ENCODE assay signal across 8 cellular contexts in the genomic region with DNA sequence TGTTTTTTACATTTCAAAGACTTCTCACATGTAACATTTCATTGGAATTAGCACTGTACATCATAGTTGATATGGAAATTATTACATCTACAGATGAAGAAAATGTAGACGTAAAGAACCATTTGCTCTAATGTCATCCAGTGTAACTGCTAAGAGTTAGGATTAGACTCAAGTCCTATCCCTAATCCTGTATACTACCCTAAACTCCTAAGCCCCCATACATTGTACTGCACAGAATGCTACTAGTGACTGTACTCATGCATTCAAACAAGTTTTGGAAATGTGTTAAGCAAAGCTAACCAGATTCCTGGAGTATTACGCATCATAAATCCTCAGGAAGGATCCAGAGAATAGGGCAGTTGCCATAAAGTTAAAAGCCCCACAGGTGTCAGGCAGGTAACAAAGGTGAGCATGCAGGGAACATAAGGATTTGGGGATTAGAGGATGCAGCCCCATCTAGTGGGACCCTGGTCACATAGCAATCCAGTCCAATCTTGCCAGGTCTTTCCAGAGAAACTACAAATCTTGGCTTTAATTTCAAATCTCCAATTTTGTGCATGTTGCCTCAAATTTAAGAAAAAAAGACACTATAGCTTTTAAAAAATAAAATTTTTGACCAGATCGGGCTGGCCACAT. TPM values are rescaled to one million over a fixed set of nuclear protein-coding genes. Genes with fewer than 3 reads are reported as not detected.
A peak's percentile ranks its signal among the peaks of the same experiment; 100 is the strongest.
DNase-seq lines count a peak whose midpoint lies in the region; ATAC-seq, FAIRE-seq and TF ChIP-seq lines count a peak whose summit lies in the region.

No MANE protein-coding gene starts in this region.

- no TSS peak for BruUV-seq in K562 (replicated peaks; lab: Mats Ljungman, UMichigan)

- H3K9me3 Mint-ChIP-seq in osteocyte (ENCODE audit: unreplicated experiment) = no peaks in the 10 kb centered on the region
- peaks cover 0 to 14% (median 0%) of the 10 kb centered on the region in 11 donors for H3K9me3 Mint-ChIP-seq in naive thymus-derived CD4-positive, alpha-beta T cell

- intact Hi-C loops in K562 (cut with micrococcal nuclease) = no loop called here
- intact Hi-C loops in naive thymus-derived CD4-positive, alpha-beta T cell (cut with micrococcal nuclease) = loop anchor here (5.0 to 10.0 kb wide), 6 partner anchors 80 to 245 kb away; partner anchors contain the start of genes HAVCR2 (in 1 of the 2) and ITK (in 1 of the 2)

- no peaks in the 10 kb centered on the region for H3K36me3 ChIP-seq in K562 (ENCODE audit: control insufficient read depth, insufficient read depth, low read length)
- H3K36me3 ChIP-seq in naive thymus-derived CD4-positive, alpha-beta T cell (ENCODE audit: control insufficient read depth in 2 of 3, insufficient read depth in 3 of 3, low read length in 3 of 3) = no peaks in the 10 kb centered on the region

- H3K27me3 ChIP-seq in K562 (ENCODE audit: control insufficient read depth in 2 of 2, insufficient read depth in 2 of 2, low read length in 2 of 2) = no peaks in the 10 kb centered on the region
- H3K27me3 ChIP-seq in naive thymus-derived CD4-positive, alpha-beta T cell (ENCODE audit: control insufficient read depth in 2 of 2, insufficient read depth in 2 of 2, low read length in 2 of 2) = no peaks in the 10 kb centered on the region

- H3K9me1 ChIP-seq in K562 (ENCODE audit: control insufficient read depth, insufficient read depth, low read length) = no peaks in the 10 kb centered on the region

- TF ChIP-seq EP300 in K562 (IDR thresholded peaks at IDR 0.05; ENCODE audit: low read length) = no peak

- ATAC-seq in K562 = 0 out of 3 replicates have a peak, but pooled peaks have one; percentile 53
- ATAC-seq in naive thymus-derived CD4-positive, alpha-beta T cell = no peak

- H3K9ac ChIP-seq in K562 (ENCODE audit: insufficient read depth in 1 of 2, low read depth in 2 of 2, low read length in 2 of 2) = no peak overlapping the region

- H3K27me3 Mint-ChIP-seq in osteocyte (ENCODE audit: unreplicated experiment) = peaks cover 4% of the 10 kb centered on the region
- no peaks in the 10 kb centered on the region for H3K27me3 Mint-ChIP-seq in naive thymus-derived CD4-positive, alpha-beta T cell

- DNase-seq in NCI-H2171 treated with DMSO at 0.1 percent for 48 hours (lab: John Stamatoyannopoulos, UW) = peak; percentile 35
- DNase-seq in NCI-H2171 (lab: John Stamatoyannopoulos, UW) = no peak
- peak; percentile 21 for DNase-seq in NCI-H1105 (lab: John Stamatoyannopoulos, UW)
- peak; percentile 11 to 30 (median 24) for DNase-seq in K562 (ENCODE audit: extremely low read depth in 1 of 4, low spot score in 3 of 4)
- DNase-seq in osteocyte (ENCODE audit: extremely low spot score, unreplicated experiment) = no peak
- DNase-seq in naive thymus-derived CD4-positive, alpha-beta T cell = no peak
- no peak for DNase-seq in SW 1271 (lab: John Stamatoyannopoulos, UW)
- no peak for DNase-seq in mesenteric fat pad (ENCODE audit: low spot score)

- WGBS in K562 (ENCODE audit: insufficient coverage, low coverage, missing lambda C conversion rate) = 3% methylated on average over 3 of the region's 3 CpGs

- no peak overlapping the region for H3K4me3 Mint-ChIP-seq in osteocyte (ENCODE audit: unreplicated experiment)
- peak overlapping the region in 1 of 10 donors; percentile 21 for H3K4me3 Mint-ChIP-seq in naive thymus-derived CD4-positive, alpha-beta T cell

- in situ Hi-C loops in K562 (cut with MboI) = no loop called here

- H3K4me2 ChIP-seq in K562 (ENCODE audit: insufficient read depth, low read length) = no peak overlapping the region

- no peak for TF ChIP-seq POLR2A in K562 (conservative IDR thresholded peaks at IDR 0.05)

- H3K9me3 ChIP-seq in K562 (replicated peaks; ENCODE audit: control insufficient read depth, insufficient read depth, low read depth, low read length) = no peaks in the 10 kb centered on the region
- no peaks in the 10 kb centered on the region for H3K9me3 ChIP-seq in naive thymus-derived CD4-positive, alpha-beta T cell (ENCODE audit: control insufficient read depth in 2 of 3, low read length in 3 of 3)

- H3K4me3 ChIP-seq in K562 = no peak overlapping the region
- H3K4me3 ChIP-seq in naive thymus-derived CD4-positive, alpha-beta T cell (ENCODE audit: low read length) = no peak overlapping the region

- H3K4me1 Mint-ChIP-seq in osteocyte (ENCODE audit: unreplicated experiment) = no peaks in the 10 kb centered on the region
- H3K4me1 Mint-ChIP-seq in naive thymus-derived CD4-positive, alpha-beta T cell = peaks cover 15 to 91% (median 30%) of the 10 kb centered on the region in 7 donors

- no peak overlapping the region for H3K27ac ChIP-seq in K562 (ENCODE audit: extremely low read depth, low read depth, low read length)
- no peak overlapping the region for H3K27ac ChIP-seq in naive thymus-derived CD4-positive, alpha-beta T cell (ENCODE audit: low read depth, low read length)

- H3K27ac Mint-ChIP-seq in osteocyte (ENCODE audit: unreplicated experiment) = no peak overlapping the region
- peak overlapping the region in 3 of 9 donors; percentile 41 to 89 (median 51) for H3K27ac Mint-ChIP-seq in naive thymus-derived CD4-positive, alpha-beta T cell

- no peak overlapping the region for H2AFZ ChIP-seq in K562 (ENCODE audit: low read depth, low read length)

- H3K4me1 ChIP-seq in K562 (replicated peaks in 1 of 2; ENCODE audit: control insufficient read depth in 2 of 2, insufficient read depth in 2 of 2, low read length in 2 of 2) = no peaks in the 10 kb centered on the region
- peaks cover 16 to 23% of the 10 kb centered on the region in 2 donors for H3K4me1 ChIP-seq in naive thymus-derived CD4-positive, alpha-beta T cell (ENCODE audit: control insufficient read depth in 2 of 2, insufficient read depth in 2 of 2, low read length in 2 of 2)

- TF ChIP-seq CTCF in K562 (IDR thresholded peaks at IDR 0.05 in 2 of 3, conservative IDR thresholded peaks at IDR 0.05 in 1 of 3; ENCODE audit: insufficient read depth in 2 of 3, low read depth in 1 of 3, low read length in 3 of 3) = peak; percentile 27 to 54 (median 40); a peak in 4 of 6 replicates
- TF ChIP-seq CTCF in osteocyte (IDR thresholded peaks at IDR 0.05) = peak; percentile 51

- H4K20me1 ChIP-seq in K562 (replicated peaks; ENCODE audit: control insufficient read depth, insufficient read depth, low read length) = no peaks in the 10 kb centered on the region

- no peak for FAIRE-seq in K562 (lab: Jason Lieb, UNC)

- CTCF ChIA-PET in K562 (lab: Yijun Ruan, JAX; ENCODE audit: low intra/inter-chr PET ratio) = interaction anchor here (0.6 kb wide), 1 partner anchor 1411 kb away, joined by 3 read pairs; no protein-coding TSS in a partner anchor
- CTCF ChIA-PET in naive thymus-derived CD4-positive, alpha-beta T cell (lab: Charles Lee) = interaction anchor here (0.6 kb wide), 2 partner anchors 214 to 566 kb away, joined by 3 read pairs; no protein-coding TSS in a partner anchor

- peak in 1 of 2 experiments; percentile 43; a peak in 1 of 4 replicates for TF ChIP-seq RAD21 in K562 (CRISPR knock-in tag; conservative IDR thresholded peaks at IDR 0.05 in 1 of 2, IDR thresholded peaks at IDR 0.05 in 1 of 2)

- no peaks in the 10 kb centered on the region for H3K36me3 Mint-ChIP-seq in osteocyte (ENCODE audit: unreplicated experiment)
- peaks cover 0 to 43% (median 11%) of the 10 kb centered on the region in 5 donors for H3K36me3 Mint-ChIP-seq in naive thymus-derived CD4-positive, alpha-beta T cell

- H3K79me2 ChIP-seq in K562 (ENCODE audit: control insufficient read depth, insufficient read depth, low read length) = no peaks in the 10 kb centered on the region; the same call in 2 of the 3 replicates

- POLR2A ChIA-PET in K562 (lab: Yijun Ruan, JAX) = no interaction called here
- POLR2A ChIA-PET in naive thymus-derived CD4-positive, alpha-beta T cell (lab: Charles Lee) = interaction anchor here (0.6 to 1.0 kb wide), 2 partner anchors 75 to 104 kb away, joined by 3 to 4 read pairs; no protein-coding TSS in a partner anchor

TF ChIP-seq in K562, 482 proteins besides CTCF, POLR2A, EP300 and RAD21 (continues in another document):
- no peak for TF ChIP-seq TBP (optimal IDR thresholded peaks at IDR 0.05; ENCODE audit: low read depth, low read length)
- no peak for TF ChIP-seq FOXA3 (CRISPR knock-in tag; conservative IDR thresholded peaks at IDR 0.05 in 1 of 2, IDR thresholded peaks at IDR 0.05 in 1 of 2)
- no peak for TF ChIP-seq ZBTB9 (CRISPR knock-in tag; IDR thresholded peaks at IDR 0.05)

RNA-seq across cellular contexts. Expression of gene HAVCR1, which starts 32.0 kb away (rescaled TPM):
- total RNA-seq in K562 (2011; cell fraction: chromatin; rRNA removed; ENCODE audit: low replicate concordance) = 0.56 and 0.90 TPM in 2 replicates
- total RNA-seq in K562 (2011; cell fraction: nucleolus; rRNA removed) = 0.33 and 0.66 TPM in 2 replicates
- total RNA-seq in K562 (2011; cell fraction: nucleoplasm; rRNA removed) = 0.61 and 0.73 TPM in 2 replicates
- total RNA-seq in K562 (2014; rRNA removed) (not detected in 2 replicates), K562 (2014; rRNA removed; fragmentation: Illumina TruSeq; extraction: Trizol) (not detected in 2 replicates), K562 (2015; rRNA removed; fragmentation: Illumina TruSeq; extraction: Trizol) (not detected in 2 replicates), K562 (2021) (not detected in 2 replicates), osteocyte (not detected in 2 replicates), mesenteric fat pad (0.29 TPM)
- polyA plus RNA-seq in K562 (2011; rRNA removed) (0.04 and 0.20 TPM in 2 replicates), K562 (2014; fragmentation: Illumina TruSeq; extraction: Trizol) (not detected in 2 replicates), K562 (2014; fragmentation: Nextera tagmentation; extraction: Ambion mirVana) (not detected), K562 (2014; rRNA removed) (not detected in 2 replicates)
- not detected in 2 replicates for polyA plus RNA-seq in K562 (2011; cell fraction: cytosol; rRNA removed)
- 0.27 TPM in 1 of 2 replicates, not detected in the other for polyA plus RNA-seq in K562 (2011; cell fraction: nucleus; rRNA removed)
- not detected in 2 replicates for polyA plus RNA-seq in K562 (2012)
- 0.33 and 0.39 TPM in 2 replicates for polyA minus RNA-seq in K562 (2011; rRNA and poly(A)+ RNA removed)
- polyA minus RNA-seq in K562 (2011; cell fraction: cytosol; rRNA and poly(A)+ RNA removed) = not detected in 2 replicates
- polyA minus RNA-seq in K562 (2011; cell fraction: nucleus; rRNA and poly(A)+ RNA removed) = not detected in 2 replicates
- 10 to 100 TPM in 2 of 5 experiments, 1 to 10 TPM in 3; 5.1 to 32.3 (median 9.1) TPM for total RNA-seq in naive thymus-derived CD4-positive, alpha-beta T cell
- 1 to 10 TPM; 2.1 to 4.6 TPM for polyA plus RNA-seq in naive thymus-derived CD4-positive, alpha-beta T cell

Comparison
In these comparisons a context has a peak if more than half of its experiments do, and no peak if none do; other contexts are left out.
1. DNase-seq: peak in NCI-H2171 treated with DMSO at 0.1 percent for 48 hours (single experiment), NCI-H1105 (single experiment) and K562 (4 of 4); none in NCI-H2171 (single experiment), osteocyte (single experiment), naive thymus-derived CD4-positive, alpha-beta T cell (0 of 9), SW 1271 (0 of 2) and mesenteric fat pad (single experiment).